ENCODE assay signal across 25 cellular contexts in the genomic region with DNA sequence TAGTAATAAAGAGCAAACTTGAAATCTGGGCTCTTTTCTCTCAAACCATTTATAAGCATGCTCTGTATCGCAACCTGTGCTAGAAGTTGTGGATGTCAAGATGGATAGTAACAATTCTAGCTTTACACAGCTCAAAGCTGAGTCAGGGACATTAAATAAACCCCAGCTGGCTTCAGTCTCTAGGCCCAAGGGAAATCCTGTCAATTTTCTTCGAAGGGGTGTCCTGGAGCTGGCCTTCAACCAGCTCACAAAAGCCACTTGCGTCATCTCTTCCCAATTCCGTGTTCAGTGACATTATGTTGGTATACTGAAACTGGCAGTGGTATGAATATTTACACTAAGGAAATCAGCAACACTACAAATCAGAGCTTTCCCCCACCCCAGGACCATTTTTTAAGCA.
DNase-seq lines count a peak whose midpoint lies in the region; ATAC-seq and TF ChIP-seq lines count a peak whose summit lies in the region.
"Had no signal": no experiment of that assay in that cellular context is flagged by ENCODE, and none has a peak within 500 bp of the region (broad histone marks: within the 10 kb centered on the region; RNA-seq: fewer than 3 reads in every experiment).

No MANE protein-coding gene starts in this region.

- peak overlapping the region; percentile 40 for H2AFZ ChIP-seq in neural progenitor cell (replicated peaks)

- no peak overlapping the region for H3K4me3 Mint-ChIP-seq in neural progenitor cell
- H3K4me3 Mint-ChIP-seq: CD14-positive monocyte; CD4-positive, alpha-beta memory T cell; CD4-positive, CD25-positive, alpha-beta regulatory T cell; CD8-positive, alpha-beta memory T cell had no signal

- no peaks in the 10 kb centered on the region for H3K4me1 ChIP-seq in neural progenitor cell
- H3K4me1 ChIP-seq: A549, BE2C had no signal

- no peaks in the 10 kb centered on the region for H3K79me2 ChIP-seq in neural progenitor cell (ENCODE audit: low read depth)

- TF ChIP-seq CTCF in cardiac fibroblast (IDR thresholded peaks at IDR 0.05; ENCODE audit: low read depth, low read length): no peak
- TF ChIP-seq CTCF in fibroblast of pulmonary artery (IDR thresholded peaks at IDR 0.05; ENCODE audit: low read length, missing control alignments): no peak
- TF ChIP-seq CTCF in neural progenitor cell (IDR thresholded peaks at IDR 0.05): no peak

- no peaks in the 10 kb centered on the region for H4K20me1 ChIP-seq in neural progenitor cell (ENCODE audit: low read depth)
- H4K20me1 ChIP-seq: BLaER1 had no signal

- peaks cover 2% of the 10 kb centered on the region for H3K27me3 Mint-ChIP-seq in neural progenitor cell (ENCODE audit: insufficient read depth, low read depth)

- ATAC-seq in left lobe of liver: no peak
- ATAC-seq: A549, GM12878 had no signal

- DNase-seq in AG08396 (ENCODE audit: low spot score) (peak; percentile 11), cardiac fibroblast (ENCODE audit: low read depth in 2 of 2) (peak; percentile 22 to 56), fibroblast of pulmonary artery (ENCODE audit: low read depth) (peak; percentile 38), neural progenitor cell (ENCODE audit: low spot score) (no peak), Kasumi-1 (lab: John Stamatoyannopoulos, UW) (no peak), left lobe of liver (ENCODE audit: low spot score) (no peak), NCI-H226 (no peak)
- DNase-seq: BE2C; C1 segment of cervical spinal cord; CD4-positive, alpha-beta memory T cell; CD4-positive, CD25-positive, alpha-beta regulatory T cell; CD8-positive, alpha-beta memory T cell; COR-L47; DMS 273 treated with DMSO at 0.1 percent for 48 hours; DMS153; DMS53; DMS79; DND-41; EL; GDM1 had no signal

- H3K27me3 ChIP-seq in neural progenitor cell: no peaks in the 10 kb centered on the region
- H3K27me3 ChIP-seq: BE2C, BLaER1 had no signal

- H3K4me2 ChIP-seq in neural progenitor cell: no peak overlapping the region
- H3K4me2 ChIP-seq: A549, BLaER1 had no signal

- no peaks in the 10 kb centered on the region for H3K9me3 ChIP-seq in neural progenitor cell (ENCODE audit: low read depth)
- H3K9me3 ChIP-seq: A549, BE2C had no signal

- H3K9ac ChIP-seq in neural progenitor cell: no peak overlapping the region
- H3K9ac ChIP-seq: BLaER1 had no signal

- no peak overlapping the region for H3K27ac ChIP-seq in neural progenitor cell
- H3K27ac ChIP-seq: 22Rv1, A549, BLaER1 had no signal

- H3K4me3 ChIP-seq in cardiac fibroblast (replicated peaks in 1 of 2; ENCODE audit: low read depth in 2 of 2, low read length in 2 of 2) (no peak overlapping the region), fibroblast of pulmonary artery (replicated peaks; ENCODE audit: low read depth, low read length) (no peak overlapping the region), neural progenitor cell (no peak overlapping the region)
- H3K4me3 ChIP-seq: A549, BLaER1, GM12878 had no signal

- no peaks in the 10 kb centered on the region for H3K36me3 Mint-ChIP-seq in neural progenitor cell
- H3K36me3 Mint-ChIP-seq: CD14-positive monocyte; CD4-positive, alpha-beta memory T cell; CD4-positive, CD25-positive, alpha-beta regulatory T cell; CD8-positive, alpha-beta memory T cell had no signal

- H3K36me3 ChIP-seq in neural progenitor cell: no peaks in the 10 kb centered on the region
- H3K36me3 ChIP-seq: BE2C, BLaER1 had no signal

- no peaks in the 10 kb centered on the region for H3K4me1 Mint-ChIP-seq in neural progenitor cell
- H3K4me1 Mint-ChIP-seq: CD14-positive monocyte; CD4-positive, alpha-beta memory T cell; CD4-positive, CD25-positive, alpha-beta regulatory T cell; CD8-positive, alpha-beta memory T cell had no signal

- no peak overlapping the region for H3K27ac Mint-ChIP-seq in neural progenitor cell
- H3K27ac Mint-ChIP-seq: CD14-positive monocyte; CD4-positive, alpha-beta memory T cell; CD4-positive, CD25-positive, alpha-beta regulatory T cell; CD8-positive, alpha-beta memory T cell had no signal

- no peaks in the 10 kb centered on the region for H3K9me3 Mint-ChIP-seq in neural progenitor cell
- H3K9me3 Mint-ChIP-seq: CD4-positive, alpha-beta memory T cell; CD4-positive, CD25-positive, alpha-beta regulatory T cell had no signal

- H3F3A ChIP-seq in neural progenitor cell (ENCODE audit: low read depth): no peaks in the 10 kb centered on the region

Comparison
In these comparisons a context has a peak if more than half of its experiments do, and no peak if none do; other contexts are left out.
1. DNase-seq: peak in AG08396 (single experiment), cardiac fibroblast (2 of 2) and fibroblast of pulmonary artery (single experiment); none in neural progenitor cell (single experiment), Kasumi-1 (0 of 2), left lobe of liver (single experiment) and NCI-H226 (single experiment).